In the genomic region with DNA sequence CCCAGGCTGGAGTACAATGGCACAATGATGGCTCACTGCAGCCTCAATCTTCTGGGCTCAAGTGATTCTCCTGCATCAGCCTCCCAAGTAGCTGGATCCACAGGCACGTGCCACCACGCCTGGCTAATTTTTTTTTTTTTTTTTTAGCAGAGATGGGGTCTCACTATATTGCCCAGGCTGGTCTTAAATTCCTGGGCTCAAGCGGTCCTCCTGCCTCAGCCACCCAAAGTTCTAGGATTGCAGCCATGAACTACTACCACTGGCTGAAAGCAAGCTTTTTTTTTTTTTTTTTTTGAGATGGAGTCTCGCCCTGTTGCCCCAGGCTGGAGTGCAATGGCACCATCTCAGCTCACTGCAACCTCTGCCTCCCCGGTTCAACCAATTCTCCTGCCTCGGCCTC, we compare ENCODE assay signal across 1 cellular context. TPM values are rescaled to one million over a fixed set of nuclear protein-coding genes. Genes with fewer than 3 reads are reported as not detected.
"Had no signal": no experiment of that assay in that cellular context is flagged by ENCODE, and none has a peak within 500 bp of the region (broad histone marks: within the 10 kb centered on the region; RNA-seq: fewer than 3 reads in every experiment).

No MANE protein-coding gene starts in this region.

RNA-seq across cellular contexts. Expression of gene HSF2BP, which starts 53.8 kb away (rescaled TPM):
- polyA plus RNA-seq: aorta had no signal
